Comparison of ENCODE assay signal across 36 cellular contexts in the genomic region with DNA sequence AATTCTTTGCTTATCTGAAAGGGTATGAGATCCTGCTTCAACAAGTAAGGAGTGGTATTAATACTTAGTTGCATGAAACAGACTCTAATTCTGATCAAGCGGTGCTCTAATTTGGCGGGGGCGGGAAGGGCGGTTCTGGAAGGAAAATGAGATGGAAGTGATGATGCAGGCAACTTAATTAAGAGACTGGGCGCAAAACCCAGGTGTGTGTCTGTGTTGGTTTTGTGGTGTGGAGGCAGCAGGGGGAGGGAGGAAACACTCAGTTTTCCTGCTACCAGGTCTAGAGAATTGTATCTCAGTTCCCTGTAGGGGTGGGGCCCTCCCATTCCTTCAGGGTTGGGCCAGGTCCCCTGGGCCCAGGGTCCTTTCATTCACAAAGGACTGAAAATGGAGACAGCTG. TPM values are rescaled to one million over a fixed set of nuclear protein-coding genes. Genes with fewer than 3 reads are reported as not detected.
DNase-seq lines count a peak whose midpoint lies in the region; ATAC-seq, FAIRE-seq and TF ChIP-seq lines count a peak whose summit lies in the region.
"Had no signal": no experiment of that assay in that cellular context is flagged by ENCODE, and none has a peak within 500 bp of the region (broad histone marks: within the 10 kb centered on the region; RNA-seq: fewer than 3 reads in every experiment).

No MANE protein-coding gene starts in this region.

- peak overlapping the region; percentile 15 for H3K4me3 Mint-ChIP-seq in activated naive CD4-positive, alpha-beta T cell treated with anti-CD3 and anti-CD28 coated beads, Interleukin-2, amount 50 U/mL, for 24 hours
- no peak overlapping the region for H3K4me3 Mint-ChIP-seq in effector memory CD8-positive, alpha-beta T cell
- H3K4me3 Mint-ChIP-seq: activated naive CD8-positive, alpha-beta T cell treated with anti-CD3 and anti-CD28 coated beads for 36 hours; immature natural killer cell had no signal

- H3K36me3 ChIP-seq in Loucy (ENCODE audit: insufficient read depth, low read length) (no peaks in the 10 kb centered on the region), H1 (ENCODE audit: control insufficient read depth in 2 of 4, insufficient read depth in 4 of 4, low read length in 3 of 4) (no peaks in the 10 kb centered on the region), upper lobe of left lung (no peaks in the 10 kb centered on the region)

- H3K4me1 ChIP-seq in Loucy (ENCODE audit: insufficient read depth, low read length, poor library complexity, severe bottlenecking), result no peaks in the 10 kb centered on the region
- peaks cover 4 to 18% (median 15%) of the 10 kb centered on the region in 4 experiments for H3K4me1 ChIP-seq in H1 (replicated peaks in 1 of 4; ENCODE audit: control insufficient read depth in 3 of 4, insufficient read depth in 4 of 4, low read length in 3 of 4)
- H3K4me1 ChIP-seq in upper lobe of left lung, result peaks cover 9 to 15% (median 14%) of the 10 kb centered on the region in 4 donors

- H3K27me3 Mint-ChIP-seq in activated naive CD4-positive, alpha-beta T cell treated with anti-CD3 and anti-CD28 coated beads, Interleukin-2, amount 50 U/mL, for 24 hours, result no peaks in the 10 kb centered on the region
- peaks cover 13 to 45% of the 10 kb centered on the region in 2 donors for H3K27me3 Mint-ChIP-seq in effector memory CD8-positive, alpha-beta T cell

- CTCF ChIA-PET in H1 (lab: Charles Lee; ENCODE audit: partially characterized antibody), result interaction anchor here (0.6 to 4.1 kb wide), 7 partner anchors 13 to 373 kb away, joined by 3 to 28 read pairs (median 5); no protein-coding TSS in a partner anchor

- H3F3A ChIP-seq in Loucy (ENCODE audit: low read depth), result no peaks in the 10 kb centered on the region

- TF ChIP-seq CTCF in Loucy (conservative IDR thresholded peaks at IDR 0.05; ENCODE audit: low read length), result no peak
- no peak for TF ChIP-seq CTCF in H1 (IDR thresholded peaks at IDR 0.05; ENCODE audit: control extremely low read depth in 1 of 3, insufficient read depth in 1 of 3, low read depth in 1 of 3, low read length in 3 of 3)
- no peak for TF ChIP-seq CTCF in upper lobe of left lung (IDR thresholded peaks at IDR 0.05)

- peak overlapping the region; percentile 18; the same call in 1 of the 2 replicates for H2BK5ac ChIP-seq in H1 (ENCODE audit: low read depth, low read length)

- POLR2A ChIA-PET in H1 (lab: Charles Lee; ENCODE audit: partially characterized antibody), result interaction anchor here (1.4 to 2.3 kb wide), 3 partner anchors 8 to 356 kb away, joined by 4 to 35 read pairs (median 8); a partner anchor contains a TSS

- peak overlapping the region; percentile 38 for H2BK120ac ChIP-seq in H1 (replicated peaks; ENCODE audit: low read depth, low read length)

- no peaks in the 10 kb centered on the region for H3K36me3 Mint-ChIP-seq in activated naive CD4-positive, alpha-beta T cell treated with anti-CD3 and anti-CD28 coated beads, Interleukin-2, amount 50 U/mL, for 24 hours
- H3K36me3 Mint-ChIP-seq in effector memory CD8-positive, alpha-beta T cell (ENCODE audit: insufficient read depth), result no peaks in the 10 kb centered on the region
- H3K36me3 Mint-ChIP-seq: activated naive CD8-positive, alpha-beta T cell treated with anti-CD3 and anti-CD28 coated beads for 36 hours; CD4-positive, alpha-beta memory T cell; immature natural killer cell; naive thymus-derived CD8-positive, alpha-beta T cell had no signal

- H3K79me1 ChIP-seq in H1 (ENCODE audit: low read depth, low read length), result no peaks in the 10 kb centered on the region

- H3K27ac ChIP-seq in H1 (ENCODE audit: low read depth, low read length), result no peak overlapping the region
- H3K27ac ChIP-seq in upper lobe of left lung, result no peak overlapping the region
- H3K27ac ChIP-seq: epithelial cell of prostate, VCaP had no signal

- no peak overlapping the region for H3K4ac ChIP-seq in H1 (replicated peaks; ENCODE audit: insufficient read length, low read depth, low read length)

- H2BK12ac ChIP-seq in H1 (ENCODE audit: low read depth, low read length), result peak overlapping the region; percentile 92; the same call in 1 of the 2 replicates

- no peaks in the 10 kb centered on the region for H3K9me3 ChIP-seq in Loucy (ENCODE audit: insufficient read depth, low read depth, low read length)
- no peaks in the 10 kb centered on the region for H3K9me3 ChIP-seq in H1 (ENCODE audit: insufficient read depth in 2 of 2, low read depth in 1 of 2, low read length in 1 of 2)
- no peaks in the 10 kb centered on the region for H3K9me3 ChIP-seq in upper lobe of left lung

- no peak overlapping the region for H4K5ac ChIP-seq in H1 (ENCODE audit: insufficient read length, low read depth, low read length)

- peak overlapping the region; percentile 87; the same call in 1 of the 2 replicates for H2BK20ac ChIP-seq in H1 (ENCODE audit: low read length)

- H4K91ac ChIP-seq in H1 (replicated peaks; ENCODE audit: insufficient read length, low read length), result peak overlapping the region; percentile 14

- H3K23me2 ChIP-seq in H1 (ENCODE audit: low read depth, low read length), result peaks cover 5% of the 10 kb centered on the region

- TF ChIP-seq POLR2A in H1 (IDR thresholded peaks at IDR 0.05; ENCODE audit: control extremely low read depth in 1 of 2, low read depth in 2 of 2, low read length in 2 of 2) (no peak), upper lobe of left lung (IDR thresholded peaks at IDR 0.05) (no peak)

- H3K9ac ChIP-seq in Loucy (ENCODE audit: low read depth, low read length, poor library complexity, severe bottlenecking), result no peak overlapping the region
- no peak overlapping the region for H3K9ac ChIP-seq in H1 (replicated peaks in 1 of 4; ENCODE audit: extremely low read depth in 1 of 4, low read depth in 3 of 4, low read length in 3 of 4)

- H3K14ac ChIP-seq in H1 (ENCODE audit: insufficient read length), result no peak overlapping the region

- H3K18ac ChIP-seq in H1 (ENCODE audit: extremely low read depth, low read length), result no peak overlapping the region

- no peak overlapping the region for H3K56ac ChIP-seq in H1 (replicated peaks; ENCODE audit: insufficient read length, low read depth, low read length)

- H3K4me3 ChIP-seq in Loucy (ENCODE audit: low read length, poor library complexity, severe bottlenecking), result no peak overlapping the region
- no peak overlapping the region for H3K4me3 ChIP-seq in H1 (ENCODE audit: extremely low read depth in 1 of 4, insufficient read depth in 2 of 4, low read depth in 3 of 4, low read length in 4 of 4)
- H3K4me3 ChIP-seq in upper lobe of left lung, result no peak overlapping the region
- H3K4me3 ChIP-seq: lung had no signal

- peak overlapping the region; percentile 82; the same call in 1 of the 2 replicates for H2BK15ac ChIP-seq in H1 (ENCODE audit: low read length)

- no peaks in the 10 kb centered on the region for H3K79me2 ChIP-seq in Loucy (ENCODE audit: insufficient read depth, low read length)
- H3K79me2 ChIP-seq in H1 (ENCODE audit: control insufficient read depth in 1 of 2, insufficient read depth in 2 of 2, low read length in 2 of 2), result no peaks in the 10 kb centered on the region

- no peak for DNase-seq in activated naive CD4-positive, alpha-beta T cell treated with Interleukin-2 at 50 U/mL for 16 hours
- DNase-seq in H1 (ENCODE audit: low read depth in 1 of 2, low spot score in 2 of 2) (no peak), NCI-H2171 treated with DMSO at 0.1 percent for 48 hours (lab: John Stamatoyannopoulos, UW) (no peak), upper lobe of left lung (no peak)
- no peak for DNase-seq in effector memory CD8-positive, alpha-beta T cell
- DNase-seq: activated CD4-positive, alpha-beta T cell treated with anti-CD3 and anti-CD28 coated beads for 48 hours; activated CD8-positive, alpha-beta memory T cell treated with anti-CD3 and anti-CD28 coated beads for 24 hours; activated effector memory CD4-positive, alpha-beta T cell treated with Interleukin-2 at 50 U/mL for 16 hours; activated naive CD8-positive, alpha-beta T cell treated with anti-CD3 and anti-CD28 coated beads for 36 hours; aorta; CD4-positive, alpha-beta memory T cell; effector CD4-positive, alpha-beta T cell; immature natural killer cell; left cardiac atrium; naive thymus-derived CD8-positive, alpha-beta T cell; NCI-H1048; NCI-H1694; NCI-H2227 treated with DMSO at 0.1 percent for 48 hours; NCI-H526; stimulated activated CD4-positive, alpha-beta T cell treated with anti-CD3 and anti-CD28 coated beads, Interleukin-4, amount 100 ng/mL, for 24 hours; T-helper 9 cell; trophoblast cell had no signal

- H3K23ac ChIP-seq in H1 (ENCODE audit: insufficient read length), result no peak overlapping the region

- no peak for ATAC-seq in effector memory CD8-positive, alpha-beta T cell (replicated peaks)
- ATAC-seq in upper lobe of left lung (ENCODE audit: low FRiP score in 2 of 2) (no peak), HG03354 (IDR thresholded peaks at IDR 0.05; ENCODE audit: poor library complexity, severe bottlenecking, unreplicated experiment) (no peak)
- ATAC-seq: HCT116; left cardiac atrium; naive thymus-derived CD8-positive, alpha-beta T cell had no signal

- no peaks in the 10 kb centered on the region for H3K9me3 Mint-ChIP-seq in activated naive CD4-positive, alpha-beta T cell treated with anti-CD3 and anti-CD28 coated beads, Interleukin-2, amount 50 U/mL, for 24 hours
- no peaks in the 10 kb centered on the region for H3K9me3 Mint-ChIP-seq in effector memory CD8-positive, alpha-beta T cell
- H3K9me3 Mint-ChIP-seq: activated naive CD8-positive, alpha-beta T cell treated with anti-CD3 and anti-CD28 coated beads for 36 hours; CD4-positive, alpha-beta memory T cell; immature natural killer cell; naive thymus-derived CD8-positive, alpha-beta T cell had no signal

- H4K8ac ChIP-seq in H1 (ENCODE audit: extremely low read depth, insufficient read depth, low read length), result no peak overlapping the region

- H3K9me2 ChIP-seq in Loucy (replicated peaks; ENCODE audit: low read depth, low read length), result no peaks in the 10 kb centered on the region

- H2AK5ac ChIP-seq in H1 (ENCODE audit: low read depth, low read length), result no peak overlapping the region

- H2AFZ ChIP-seq in Loucy (ENCODE audit: low read length), result 0 out of 2 replicates have a peak overlapping the region, but pooled peaks have one; percentile 19
- H2AFZ ChIP-seq in H1 (ENCODE audit: low read length), result no peak overlapping the region

- no peaks in the 10 kb centered on the region for H3K4me1 Mint-ChIP-seq in activated naive CD4-positive, alpha-beta T cell treated with anti-CD3 and anti-CD28 coated beads, Interleukin-2, amount 50 U/mL, for 24 hours
- peaks cover 0 to 5% of the 10 kb centered on the region in 2 donors for H3K4me1 Mint-ChIP-seq in effector memory CD8-positive, alpha-beta T cell (ENCODE audit: low read depth in 2 of 2)

- H4K20me1 ChIP-seq in Loucy (ENCODE audit: insufficient read depth, low read length, poor library complexity, severe bottlenecking), result no peaks in the 10 kb centered on the region
- no peaks in the 10 kb centered on the region for H4K20me1 ChIP-seq in H1 (replicated peaks in 1 of 2; ENCODE audit: control insufficient read depth in 1 of 2, insufficient read depth in 2 of 2, low read length in 2 of 2)

- no peak overlapping the region for H3K27ac Mint-ChIP-seq in activated naive CD4-positive, alpha-beta T cell treated with anti-CD3 and anti-CD28 coated beads, Interleukin-2, amount 50 U/mL, for 24 hours
- H3K27ac Mint-ChIP-seq in effector memory CD8-positive, alpha-beta T cell, result no peak overlapping the region
- H3K27ac Mint-ChIP-seq: activated naive CD8-positive, alpha-beta T cell treated with anti-CD3 and anti-CD28 coated beads for 36 hours; CD4-positive, alpha-beta memory T cell; immature natural killer cell had no signal

- no peaks in the 10 kb centered on the region for H3K27me3 ChIP-seq in Loucy (ENCODE audit: insufficient read depth, low read length, poor library complexity, severe bottlenecking)
- H3K27me3 ChIP-seq in H1 (replicated peaks in 1 of 4; ENCODE audit: control insufficient read depth in 3 of 4, extremely low read depth in 1 of 4, insufficient read depth in 3 of 4, low read length in 3 of 4), result no peaks in the 10 kb centered on the region; a peak in 1 of 7 replicates
- H3K27me3 ChIP-seq in upper lobe of left lung, result no peaks in the 10 kb centered on the region

- WGBS in H1 (ENCODE audit: extremely low coverage in 1 of 2, insufficient coverage in 1 of 2, insufficient read length in 1 of 2, insufficient replicate concordance in 2 of 2, low coverage in 1 of 2, low lambda C conversion rate in 2 of 2, missing lambda C conversion rate in 1 of 2), 2 experiments, result 88% methylated on average over 5 of the region's 5 CpGs; no CpG with 5 or more reads in 1 of the 2 experiments
- 78 to 89% methylated on average over 5 of the region's 5 CpGs for WGBS in upper lobe of left lung, 2 donors

- no peak for FAIRE-seq in H1 (lab: Jason Lieb, UNC)
- FAIRE-seq: A204.1, bronchial epithelial cell, colon, RCC 7860 had no signal

- H3K4me2 ChIP-seq in Loucy (ENCODE audit: low read depth, low read length, poor library complexity, severe bottlenecking), result no peak overlapping the region
- no peak overlapping the region for H3K4me2 ChIP-seq in H1 (ENCODE audit: insufficient read depth in 1 of 2, low read depth in 2 of 2, low read length in 2 of 2)

- TF ChIP-seq EP300 in H1 (IDR thresholded peaks at IDR 0.05; ENCODE audit: borderline replicate concordance in 1 of 2, low read depth in 2 of 2, low read length in 2 of 2), result no peak
- no peak for TF ChIP-seq EP300 in upper lobe of left lung (IDR thresholded peaks at IDR 0.05)

- TF ChIP-seq RAD21 in H1 (IDR thresholded peaks at IDR 0.05 in 1 of 2, conservative IDR thresholded peaks at IDR 0.05 in 1 of 2; ENCODE audit: low read depth in 2 of 2, low read length in 2 of 2), result no peak

RNA-seq across cellular contexts. Expression of a gene that starts 17.3 kb away (rescaled TPM):
- total RNA-seq in H1 (2021; fragmentation: NEBNext Ultra II Directional; extraction: Animal tissue kit (Norgen Biotek cat#: 25700)), result 0.29 TPM in 1 of 2 replicates, not detected in the other
- 0.09 and 0.11 TPM in 2 replicates for polyA plus RNA-seq in H1 (2011; rRNA removed)
- 0.27 TPM for polyA plus RNA-seq in H1 (2011; cell fraction: cytosol; rRNA removed)
- 0.06 TPM for polyA plus RNA-seq in H1 (2011; cell fraction: nucleus; rRNA removed)
- polyA plus RNA-seq in H1 (2012, experiment 1 of 2), result 0.07 to 0.08 TPM in 2 of 4 replicates, not detected in the others
- not detected for polyA plus RNA-seq in H1 (2012, experiment 2 of 2)
- polyA plus RNA-seq in H1 (2013, experiment 1 of 2), result 0.16 TPM
- polyA plus RNA-seq in H1 (2013, experiment 2 of 2), result 0.11 TPM
- not detected in 2 replicates for polyA minus RNA-seq in H1 (2011; rRNA and poly(A)+ RNA removed)
- polyA minus RNA-seq in H1 (2011; cell fraction: cytosol; rRNA and poly(A)+ RNA removed), result not detected
- not detected for polyA minus RNA-seq in H1 (2011; cell fraction: nucleus; rRNA and poly(A)+ RNA removed)
- not detected for total RNA-seq in upper lobe of left lung
- total RNA-seq: activated naive CD8-positive, alpha-beta T cell treated with anti-CD3 and anti-CD28 coated beads for 36 hours; aorta; CD4-positive, alpha-beta memory T cell; Daoy; mononuclear cell; naive thymus-derived CD8-positive, alpha-beta T cell; osteoblast had no signal
- polyA plus RNA-seq: aorta; CD4-positive, alpha-beta memory T cell; immature natural killer cell; naive thymus-derived CD8-positive, alpha-beta T cell had no signal
